ENCODE assay signal across 18 cellular contexts in genomic region chr10:119742988-119743646, GRCh38. TPM values are rescaled to one million over a fixed set of nuclear protein-coding genes. Genes with fewer than 3 reads are reported as not detected.
DNase-seq lines count a peak whose midpoint lies in the region; ATAC-seq and TF ChIP-seq lines count a peak whose summit lies in the region.
"Had no signal": no experiment of that assay in that cellular context is flagged by ENCODE, and none has a peak within 500 bp of the region (broad histone marks: within the 10 kb centered on the region; RNA-seq: fewer than 3 reads in every experiment).

No MANE protein-coding gene starts in this region.

- no peak overlapping the region for H3K23ac ChIP-seq in H9 (ENCODE audit: insufficient read length, low read depth, low read length)

- no peak overlapping the region for H4K5ac ChIP-seq in H9 (ENCODE audit: insufficient read length, low read depth, low read length)

- no peak for TF ChIP-seq CTCF in H9 (conservative IDR thresholded peaks at IDR 0.05)
- TF ChIP-seq CTCF in endothelial cell (IDR thresholded peaks at IDR 0.05; ENCODE audit: unreplicated experiment): no peak

- peak; percentile 23 for DNase-seq in AG08396 (ENCODE audit: low spot score)
- DNase-seq in H9: no peak
- no peak for DNase-seq in endothelial cell (ENCODE audit: low spot score)
- DNase-seq in naive B cell: no peak
- no peak for DNase-seq in NCI-H2081 treated with DMSO at 0.1 percent for 48 hours (lab: John Stamatoyannopoulos, UW)
- DNase-seq in DMS79 (lab: John Stamatoyannopoulos, UW): no peak
- DNase-seq in immature natural killer cell: no peak
- DNase-seq: activated CD8-positive, alpha-beta T cell treated with anti-CD3 and anti-CD28 coated beads, Interleukin-2, amount 10 ng/mL, durations not matched to agents 7 days and 5 days; activated gamma-delta T cell; DMS79 treated with DMSO at 0.1 percent for 48 hours; head of caudate nucleus; lower lobe of right lung; MM.1S; NK-92 treated with Interleukin-12 subunit alpha and Interleukin-12 subunit beta, amount 100 ng/mL, for 24 hours; posterior cingulate gyrus; SIG-M5; stimulated activated CD8-positive, alpha-beta memory T cell treated with anti-CD3 and anti-CD28 coated beads, Interleukin-4, amount 100 ng/mL, for 48 hours had no signal

- no peak for ATAC-seq in naive B cell (ENCODE audit: low read depth in 2 of 2)
- no peak for ATAC-seq in HG03439 (IDR thresholded peaks at IDR 0.05; ENCODE audit: unreplicated experiment)
- ATAC-seq: activated CD8-positive, alpha-beta T cell treated with anti-CD3 and anti-CD28 coated beads, Interleukin-2, amount 10 ng/mL, durations not matched to agents 7 days and 5 days; lower lobe of right lung had no signal

- H2AK5ac ChIP-seq in H9 (ENCODE audit: insufficient read length, low read length): no peak overlapping the region

- H3K79me1 ChIP-seq in H9 (ENCODE audit: insufficient read depth, low read depth, low read length, poor library complexity, severe bottlenecking): peaks cover 8% of the 10 kb centered on the region

- no peak overlapping the region for H2BK5ac ChIP-seq in H9 (ENCODE audit: insufficient read length, low read length)

- no peaks in the 10 kb centered on the region for H3K27me3 ChIP-seq in H9 (ENCODE audit: insufficient read depth, low read length)

- H3K4me2 ChIP-seq in H9 (ENCODE audit: insufficient read depth, insufficient read length, low read length): no peak overlapping the region

- no peak overlapping the region for H3K14ac ChIP-seq in H9 (ENCODE audit: insufficient read depth, low read length)

- H3K27ac Mint-ChIP-seq in H9 (peak overlapping the region; percentile 12 to 50 (median 46); a peak in 2 of 7 replicates), endothelial cell (ENCODE audit: unreplicated experiment) (peak overlapping the region; percentile 59), naive B cell (peak overlapping the region in 4 of 6 donors; percentile 65 to 82 (median 76)), immature natural killer cell (peak overlapping the region in 1 of 6 donors; percentile 11)
- H3K27ac Mint-ChIP-seq: activated CD8-positive, alpha-beta T cell treated with anti-CD3 and anti-CD28 coated beads, Interleukin-2, amount 10 ng/mL, durations not matched to agents 7 days and 5 days had no signal

- H3K4me1 ChIP-seq in H9 (ENCODE audit: insufficient read depth, low read length): no peaks in the 10 kb centered on the region; the same call in 1 of the 2 replicates

- H3K4me1 Mint-ChIP-seq in H9 (peaks cover 20 to 29% of the 10 kb centered on the region in 2 experiments), endothelial cell (ENCODE audit: unreplicated experiment) (peaks cover 39% of the 10 kb centered on the region), naive B cell (peaks cover 17 to 57% (median 27%) of the 10 kb centered on the region in 3 donors), immature natural killer cell (peaks cover 8 to 15% of the 10 kb centered on the region in 2 donors)

- H2BK12ac ChIP-seq in H9 (ENCODE audit: insufficient read length, low read depth, low read length): no peak overlapping the region

- H3K23me2 ChIP-seq in H9 (ENCODE audit: insufficient read length, low read depth, low read length, poor library complexity, severe bottlenecking): no peaks in the 10 kb centered on the region

- H3K56ac ChIP-seq in H9 (ENCODE audit: insufficient read length, low read depth, low read length): no peak overlapping the region

- H3T11ph ChIP-seq in H9 (ENCODE audit: low read length): no peak overlapping the region

- no peak overlapping the region for H2BK20ac ChIP-seq in H9 (ENCODE audit: low read depth, low read length, poor library complexity, severe bottlenecking)

- H3K79me2 ChIP-seq in H9 (ENCODE audit: insufficient read depth, low read length): no peaks in the 10 kb centered on the region

- no peak overlapping the region for H3K9ac ChIP-seq in H9 (ENCODE audit: extremely low read depth, insufficient read length, low read length)

- H2BK15ac ChIP-seq in H9 (ENCODE audit: low read depth, low read length): no peak overlapping the region

- no CpG with 5 or more reads among the region's 6 CpGs for WGBS in H9 (ENCODE audit: extremely low coverage, insufficient read length, low lambda C conversion rate)

- H3K9me3 ChIP-seq in H9 (ENCODE audit: control insufficient read depth, low read depth, low read length): no peaks in the 10 kb centered on the region
- H3K9me3 ChIP-seq: lower lobe of right lung had no signal

- H4K20me1 ChIP-seq in H9 (ENCODE audit: control insufficient read depth, insufficient read depth, insufficient read length): peaks cover 3% of the 10 kb centered on the region

- H4K8ac ChIP-seq in H9 (replicated peaks; ENCODE audit: insufficient read length, low read depth, low read length): peak overlapping the region; percentile 95

- H3K4ac ChIP-seq in H9 (ENCODE audit: low read depth, low read length): no peak overlapping the region

- H3K9me3 Mint-ChIP-seq in H9: peaks cover 4 to 5% of the 10 kb centered on the region in 2 experiments; a peak in 3 of 5 replicates
- H3K9me3 Mint-ChIP-seq in endothelial cell (ENCODE audit: unreplicated experiment): no peaks in the 10 kb centered on the region
- no peaks in the 10 kb centered on the region for H3K9me3 Mint-ChIP-seq in naive B cell
- no peaks in the 10 kb centered on the region for H3K9me3 Mint-ChIP-seq in immature natural killer cell

- no peak overlapping the region for H2BK120ac ChIP-seq in H9 (ENCODE audit: low read depth, low read length, poor library complexity, severe bottlenecking)

- H3K18ac ChIP-seq in H9 (ENCODE audit: insufficient read length, low read depth, low read length): no peak overlapping the region

- no peak overlapping the region for H3K4me3 Mint-ChIP-seq in H9
- no peak overlapping the region for H3K4me3 Mint-ChIP-seq in endothelial cell (ENCODE audit: unreplicated experiment)
- no peak overlapping the region for H3K4me3 Mint-ChIP-seq in naive B cell
- no peak overlapping the region for H3K4me3 Mint-ChIP-seq in immature natural killer cell
- H3K4me3 Mint-ChIP-seq: activated CD8-positive, alpha-beta T cell treated with anti-CD3 and anti-CD28 coated beads, Interleukin-2, amount 10 ng/mL, durations not matched to agents 7 days and 5 days had no signal

- peaks cover 3 to 13% (median 5%) of the 10 kb centered on the region in 3 experiments for H3K36me3 Mint-ChIP-seq in H9 (ENCODE audit: insufficient read depth in 1 of 3, low read depth in 3 of 3)
- no peaks in the 10 kb centered on the region for H3K36me3 Mint-ChIP-seq in endothelial cell (ENCODE audit: low read depth, unreplicated experiment)
- H3K36me3 Mint-ChIP-seq in naive B cell: peaks cover 0 to 5% of the 10 kb centered on the region in 2 donors
- no peaks in the 10 kb centered on the region for H3K36me3 Mint-ChIP-seq in immature natural killer cell

- H4K91ac ChIP-seq in H9 (ENCODE audit: insufficient read length, low read depth, low read length): no peak overlapping the region

- H3K27me3 Mint-ChIP-seq in H9 (ENCODE audit: low read depth) (no peaks in the 10 kb centered on the region), endothelial cell (ENCODE audit: unreplicated experiment) (no peaks in the 10 kb centered on the region), naive B cell (no peaks in the 10 kb centered on the region), immature natural killer cell (ENCODE audit: low read depth in 3 of 3) (no peaks in the 10 kb centered on the region)

- H3K27ac ChIP-seq in H9 (ENCODE audit: insufficient read length, low read depth, low read length): no peak overlapping the region
- H3K27ac ChIP-seq: lower lobe of right lung had no signal

- no peak overlapping the region for H2AFZ ChIP-seq in H9 (ENCODE audit: low read length)

RNA-seq across cellular contexts. Expression of gene INPP5F, which starts 17.3 kb away (rescaled TPM):
- total RNA-seq in H9 (2021) (108 and 111 TPM in 2 replicates), endothelial cell (ENCODE audit: unreplicated experiment) (45.7 TPM)
- polyA plus RNA-seq in naive B cell (ENCODE audit: low read depth in 6 of 6) (10 to 100 TPM; 13.0 to 27.1 (median 19.3) TPM), immature natural killer cell (1 to 10 TPM; 6.7 to 8.0 (median 6.8) TPM)
